ENCODE assay signal across 3 cellular contexts in genomic region chr11:45671246-45672171, GRCh38.
TF ChIP-seq lines count a peak whose summit lies in the region.

No MANE protein-coding gene starts in this region.

TF ChIP-seq in HCT116, 20 proteins besides CTCF, POLR2A, EP300 and RAD21 (continued from another document):
- TF ChIP-seq MAX (IDR thresholded peaks at IDR 0.05) (no peak), ZFX (IDR thresholded peaks at IDR 0.05) (no peak), CBX3 (IDR thresholded peaks at IDR 0.05; ENCODE audit: low read depth) (no peak), ZBTB33 (IDR thresholded peaks at IDR 0.05; ENCODE audit: extremely low read depth, insufficient replicate concordance, low read length) (no peak), EZH2phosphoT487 (IDR thresholded peaks at IDR 0.05; ENCODE audit: borderline replicate concordance) (no peak), ATF3 (IDR thresholded peaks at IDR 0.05) (no peak), TCF7L2 (IDR thresholded peaks at IDR 0.05; ENCODE audit: borderline replicate concordance, extremely low read depth, insufficient read depth, insufficient read length) (no peak), CEBPB (IDR thresholded peaks at IDR 0.05; ENCODE audit: low read depth) (no peak), EGR1 (IDR thresholded peaks at IDR 0.05; ENCODE audit: low read depth) (no peak), EZH2 (IDR thresholded peaks at IDR 0.05) (no peak), SRF (IDR thresholded peaks at IDR 0.05; ENCODE audit: low read depth) (no peak), SP1 (IDR thresholded peaks at IDR 0.05; ENCODE audit: low read depth) (no peak), REST (IDR thresholded peaks at IDR 0.05; ENCODE audit: low read depth) (no peak), POLR2AphosphoS5 (IDR thresholded peaks at IDR 0.05; ENCODE audit: low read depth, low read length) (no peak), JUND (IDR thresholded peaks at IDR 0.05) (no peak), ZNF274 (IDR thresholded peaks at IDR 0.05; ENCODE audit: low read depth, low read length) (no peak), ELF1 (IDR thresholded peaks at IDR 0.05; ENCODE audit: borderline replicate concordance, low read depth) (no peak)

TF ChIP-seq in WTC11, 78 proteins besides CTCF, POLR2A, EP300 and RAD21 (continued from another document):
- no peak for TF ChIP-seq SOX15 (CRISPR knock-in tag; IDR thresholded peaks at IDR 0.05)
- no peak for TF ChIP-seq IRF1 (CRISPR knock-in tag; IDR thresholded peaks at IDR 0.05)
- no peak for TF ChIP-seq NR3C1 (CRISPR knock-in tag; conservative IDR thresholded peaks at IDR 0.05; ENCODE audit: low read depth)
- TF ChIP-seq E2F4 (CRISPR knock-in tag; IDR thresholded peaks at IDR 0.05; ENCODE audit: borderline replicate concordance, low read depth) = no peak
- no peak for TF ChIP-seq JAZF1 (CRISPR knock-in tag; IDR thresholded peaks at IDR 0.05)
- no peak for TF ChIP-seq HMGXB4 (CRISPR knock-in tag; IDR thresholded peaks at IDR 0.05)
- no peak for TF ChIP-seq GRHL2 (CRISPR knock-in tag; IDR thresholded peaks at IDR 0.05; ENCODE audit: insufficient replicate concordance, severe bottlenecking)
- no peak for TF ChIP-seq MLX (CRISPR knock-in tag; IDR thresholded peaks at IDR 0.05)
- TF ChIP-seq ATF2 (CRISPR knock-in tag; IDR thresholded peaks at IDR 0.05; ENCODE audit: borderline replicate concordance, low read depth) = no peak
- no peak for TF ChIP-seq MAX (CRISPR knock-in tag; IDR thresholded peaks at IDR 0.05)
- no peak for TF ChIP-seq FOXP4 (CRISPR knock-in tag; IDR thresholded peaks at IDR 0.05)
- TF ChIP-seq PREB (CRISPR knock-in tag; IDR thresholded peaks at IDR 0.05; ENCODE audit: borderline replicate concordance) = no peak

TF ChIP-seq in SK-N-SH treated with all-trans-retinoic acid at 6 μM for 48 hours, 23 proteins besides CTCF, POLR2A, EP300 and RAD21 (continued from another document):
- no peak for TF ChIP-seq CREB5 (CRISPR knock-in tag; IDR thresholded peaks at IDR 0.05; ENCODE audit: low read depth)
- TF ChIP-seq RARB (CRISPR knock-in tag; IDR thresholded peaks at IDR 0.05) = no peak
- TF ChIP-seq ZNF8 (CRISPR knock-in tag; IDR thresholded peaks at IDR 0.05) = no peak
- no peak for TF ChIP-seq TOX (CRISPR knock-in tag; IDR thresholded peaks at IDR 0.05; ENCODE audit: borderline replicate concordance)
- TF ChIP-seq TCF4 (CRISPR knock-in tag; IDR thresholded peaks at IDR 0.05; ENCODE audit: borderline replicate concordance) = no peak
- TF ChIP-seq OSR1 (CRISPR knock-in tag; IDR thresholded peaks at IDR 0.05) = no peak
- no peak for TF ChIP-seq ZC3H10 (CRISPR knock-in tag; IDR thresholded peaks at IDR 0.05)
- no peak for TF ChIP-seq ZNF565 (CRISPR knock-in tag; conservative IDR thresholded peaks at IDR 0.05; ENCODE audit: low read depth)
- no peak for TF ChIP-seq ARNTL (CRISPR knock-in tag; IDR thresholded peaks at IDR 0.05; ENCODE audit: borderline replicate concordance, low read depth)
- TF ChIP-seq CSRNP3 (CRISPR knock-in tag; IDR thresholded peaks at IDR 0.05) = no peak
- TF ChIP-seq CSDC2 (CRISPR knock-in tag; IDR thresholded peaks at IDR 0.05) = no peak
- no peak for TF ChIP-seq ZFP3 (CRISPR knock-in tag; IDR thresholded peaks at IDR 0.05)
- no peak for TF ChIP-seq PPARA (CRISPR knock-in tag; IDR thresholded peaks at IDR 0.05; ENCODE audit: borderline replicate concordance)
